In the genomic region with DNA sequence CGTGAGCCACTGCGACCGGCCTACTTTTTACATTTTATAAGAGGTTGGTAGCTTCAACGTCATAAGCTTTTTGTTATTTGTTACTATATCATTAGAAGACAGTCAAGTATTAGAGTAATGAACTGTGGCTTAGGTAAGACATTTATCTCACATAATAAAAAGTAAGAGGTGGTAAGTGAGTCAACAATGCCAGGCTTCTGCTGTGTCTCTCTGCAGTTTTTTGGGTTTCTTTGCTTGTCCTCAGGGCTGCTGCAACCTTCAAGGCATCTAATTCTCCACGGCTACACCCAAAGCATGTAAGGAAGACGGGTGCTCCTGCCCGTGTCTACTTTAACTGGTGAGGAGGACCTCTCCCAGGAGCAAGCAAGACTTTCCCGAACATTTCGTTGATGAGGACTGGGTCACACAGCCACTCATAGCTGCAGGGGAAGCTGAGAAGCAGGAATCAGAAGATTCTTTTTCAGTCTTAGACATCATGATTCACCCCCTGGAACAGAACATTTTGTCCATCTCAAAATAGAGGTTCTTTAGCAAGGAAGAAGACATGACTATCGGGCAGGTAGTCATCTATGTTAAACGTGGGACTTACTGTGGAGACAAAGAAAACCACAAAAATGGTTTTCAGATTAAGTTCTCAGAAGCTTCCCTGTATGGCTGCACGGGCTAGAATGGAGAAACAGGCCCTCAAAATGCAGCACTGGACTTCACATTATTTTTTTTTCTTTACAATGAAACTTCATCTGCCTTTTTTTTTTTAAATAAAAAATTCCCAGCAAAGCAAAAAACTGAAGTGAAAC, we compare ENCODE assay signal across 11 cellular contexts. TPM values are rescaled to one million over a fixed set of nuclear protein-coding genes. Genes with fewer than 3 reads are reported as not detected.
DNase-seq lines count a peak whose midpoint lies in the region; ATAC-seq, FAIRE-seq and TF ChIP-seq lines count a peak whose summit lies in the region.
"Had no signal": no experiment of that assay in that cellular context is flagged by ENCODE, and none has a peak within 500 bp of the region (broad histone marks: within the 10 kb centered on the region; RNA-seq: fewer than 3 reads in every experiment).

No MANE protein-coding gene starts in this region.

- no peaks in the 10 kb centered on the region for H3K9me3 Mint-ChIP-seq in activated CD4-positive, alpha-beta T cell treated with anti-CD3 and anti-CD28 coated beads, Interleukin-2, amount 10 ng/mL, durations not matched to agents 7 days and 5 days
- H3K9me3 Mint-ChIP-seq in astrocyte (ENCODE audit: unreplicated experiment) = peaks cover 3% of the 10 kb centered on the region

- H3K27ac ChIP-seq in astrocyte (ENCODE audit: low read depth, low read length) (no peak overlapping the region), small intestine (ENCODE audit: low read depth in 1 of 2, low read length in 1 of 2) (peak overlapping the region in 1 of 2 donors; percentile 65)
- H3K27ac ChIP-seq: ovary, SJSA1 had no signal

- no peak for ATAC-seq in left lobe of liver

- H3K9me3 ChIP-seq in Loucy (ENCODE audit: insufficient read depth, low read depth, low read length) (no peaks in the 10 kb centered on the region), astrocyte (ENCODE audit: insufficient read depth, low read depth, low read length) (no peaks in the 10 kb centered on the region), small intestine (ENCODE audit: control insufficient read depth, low read depth) (no peaks in the 10 kb centered on the region)
- H3K9me3 ChIP-seq: ovary, SJSA1 had no signal

- H3K79me2 ChIP-seq in Loucy (ENCODE audit: insufficient read depth, low read length) (0 out of 2 replicates have a peak, but pooled peaks cover 7% of the 10 kb centered on the region), astrocyte (ENCODE audit: insufficient read depth, low read length) (no peaks in the 10 kb centered on the region)

- no peaks in the 10 kb centered on the region for H4K20me1 ChIP-seq in Loucy (ENCODE audit: insufficient read depth, low read length, poor library complexity, severe bottlenecking)
- no peaks in the 10 kb centered on the region for H4K20me1 ChIP-seq in astrocyte (ENCODE audit: insufficient read depth, low read length)

- no peaks in the 10 kb centered on the region for H3K27me3 Mint-ChIP-seq in activated CD4-positive, alpha-beta T cell treated with anti-CD3 and anti-CD28 coated beads, Interleukin-2, amount 10 ng/mL, durations not matched to agents 7 days and 5 days
- H3K27me3 Mint-ChIP-seq in astrocyte (ENCODE audit: low read depth, unreplicated experiment) = no peaks in the 10 kb centered on the region

- H3K4me3 Mint-ChIP-seq in activated CD4-positive, alpha-beta T cell treated with anti-CD3 and anti-CD28 coated beads, Interleukin-2, amount 10 ng/mL, durations not matched to agents 7 days and 5 days = peak overlapping the region; percentile 22
- no peak overlapping the region for H3K4me3 Mint-ChIP-seq in astrocyte (ENCODE audit: unreplicated experiment)

- H3K36me3 Mint-ChIP-seq in activated CD4-positive, alpha-beta T cell treated with anti-CD3 and anti-CD28 coated beads, Interleukin-2, amount 10 ng/mL, durations not matched to agents 7 days and 5 days (ENCODE audit: low read depth) = peaks cover 13% of the 10 kb centered on the region
- no peaks in the 10 kb centered on the region for H3K36me3 Mint-ChIP-seq in astrocyte (ENCODE audit: low read depth, unreplicated experiment)

- FAIRE-seq in astrocyte (lab: Jason Lieb, UNC) = no peak
- FAIRE-seq in small intestine (lab: Jason Lieb, UNC) = no peak

- no peaks in the 10 kb centered on the region for H3F3A ChIP-seq in Loucy (ENCODE audit: low read depth)

- H2AFZ ChIP-seq in Loucy (ENCODE audit: low read length) (peak overlapping the region; percentile 52; the same call in 1 of the 2 replicates), astrocyte (ENCODE audit: low read depth, low read length) (no peak overlapping the region)

- no peak overlapping the region for H3K4me3 ChIP-seq in Loucy (ENCODE audit: low read length, poor library complexity, severe bottlenecking)
- no peak overlapping the region for H3K4me3 ChIP-seq in astrocyte (ENCODE audit: insufficient read depth, low read depth, low read length)
- H3K4me3 ChIP-seq in small intestine (ENCODE audit: low read depth in 1 of 2, low read length in 2 of 2) = no peak overlapping the region
- H3K4me3 ChIP-seq: ovary, SJSA1 had no signal

- peaks cover 46% of the 10 kb centered on the region for H3K4me1 Mint-ChIP-seq in activated CD4-positive, alpha-beta T cell treated with anti-CD3 and anti-CD28 coated beads, Interleukin-2, amount 10 ng/mL, durations not matched to agents 7 days and 5 days
- peaks cover 11% of the 10 kb centered on the region for H3K4me1 Mint-ChIP-seq in astrocyte (ENCODE audit: low read depth, unreplicated experiment)

- H3K4me1 ChIP-seq in Loucy (ENCODE audit: insufficient read depth, low read length, poor library complexity, severe bottlenecking) = peaks cover 35% of the 10 kb centered on the region
- H3K4me1 ChIP-seq in astrocyte (ENCODE audit: insufficient read depth, low read length) = peaks cover 3% of the 10 kb centered on the region
- H3K4me1 ChIP-seq in small intestine (ENCODE audit: control insufficient read depth in 2 of 2, insufficient read depth in 1 of 2, low read depth in 1 of 2, low read length in 1 of 2) = no peaks in the 10 kb centered on the region
- H3K4me1 ChIP-seq: SJSA1 had no signal

- CTCF ChIA-PET in activated CD4-positive, alpha-beta T cell treated with anti-CD3 and anti-CD28 coated beads, Interleukin-2, amount 10 ng/mL, durations not matched to agents 7 days and 5 days (lab: Charles Lee) = interaction anchor here (0.6 to 3.1 kb wide), 8 partner anchors 10 to 738 kb away, joined by 3 to 13 read pairs (median 4); a partner anchor contains a TSS

- POLR2A ChIA-PET in activated CD4-positive, alpha-beta T cell treated with anti-CD3 and anti-CD28 coated beads, Interleukin-2, amount 10 ng/mL, durations not matched to agents 7 days and 5 days (lab: Charles Lee) = no interaction called here

- TF ChIP-seq CTCF in Loucy (conservative IDR thresholded peaks at IDR 0.05; ENCODE audit: low read length) (no peak), astrocyte (IDR thresholded peaks at IDR 0.05; ENCODE audit: insufficient read depth, low read depth, low read length) (no peak)

- H3K27ac Mint-ChIP-seq in activated CD4-positive, alpha-beta T cell treated with anti-CD3 and anti-CD28 coated beads, Interleukin-2, amount 10 ng/mL, durations not matched to agents 7 days and 5 days = peak overlapping the region; percentile 41
- H3K27ac Mint-ChIP-seq in astrocyte (ENCODE audit: unreplicated experiment) = no peak overlapping the region

- H3K27me3 ChIP-seq in Loucy (ENCODE audit: insufficient read depth, low read length, poor library complexity, severe bottlenecking) (no peaks in the 10 kb centered on the region), astrocyte (ENCODE audit: insufficient read depth, low read length) (no peaks in the 10 kb centered on the region), small intestine (ENCODE audit: control insufficient read depth in 2 of 2, insufficient read depth in 2 of 2, low read length in 2 of 2) (no peaks in the 10 kb centered on the region)
- H3K27me3 ChIP-seq: ovary, SJSA1 had no signal

- H3K36me3 ChIP-seq in Loucy (ENCODE audit: insufficient read depth, low read length) = no peaks in the 10 kb centered on the region
- H3K36me3 ChIP-seq in astrocyte (ENCODE audit: insufficient read depth, low read length) = no peaks in the 10 kb centered on the region
- H3K36me3 ChIP-seq in small intestine (ENCODE audit: control insufficient read depth in 2 of 2, insufficient read depth in 2 of 2, low read length in 2 of 2) = no peaks in the 10 kb centered on the region
- H3K36me3 ChIP-seq: ovary, SJSA1 had no signal

- WGBS in small intestine, 3 donors = 76 to 88% (median 85%) methylated on average over 12 of the region's 12 CpGs

- H3K9ac ChIP-seq in Loucy (ENCODE audit: low read depth, low read length, poor library complexity, severe bottlenecking) = peak overlapping the region; percentile 14
- H3K9ac ChIP-seq in astrocyte (ENCODE audit: low read length) = no peak overlapping the region

- H3K4me2 ChIP-seq in Loucy (ENCODE audit: low read depth, low read length, poor library complexity, severe bottlenecking) (peak overlapping the region; percentile 43), astrocyte (ENCODE audit: low read length) (no peak overlapping the region)

- H3K9me2 ChIP-seq in Loucy (replicated peaks; ENCODE audit: low read depth, low read length) = no peaks in the 10 kb centered on the region

- no peak for DNase-seq in activated CD4-positive, alpha-beta T cell treated with anti-CD3 and anti-CD28 coated beads, Interleukin-2, amount 10 ng/mL, durations not matched to agents 7 days and 5 days
- DNase-seq in activated CD4-positive, alpha-beta T cell treated with anti-CD3 and anti-CD28 coated beads for 1 hour = no peak
- DNase-seq in astrocyte (ENCODE audit: low read depth) (peak; percentile 15), small intestine (peak; percentile 48), NCI-H2196 (lab: John Stamatoyannopoulos, UW; ENCODE audit: unreplicated experiment) (no peak), SHP77 (lab: John Stamatoyannopoulos, UW) (no peak), left lobe of liver (ENCODE audit: low spot score) (no peak)
- DNase-seq: NCI-H1092 treated with DMSO at 0.1 percent for 48 hours, ovary had no signal

RNA-seq across cellular contexts. Expression of a gene that starts 13.0 kb away (rescaled TPM):
- total RNA-seq in activated CD4-positive, alpha-beta T cell treated with anti-CD3 and anti-CD28 coated beads, Interleukin-2, amount 10 ng/mL, durations not matched to agents 7 days and 5 days = 100 to 1,000 TPM; 134 to 137 TPM
- total RNA-seq in astrocyte (not detected in 2 replicates), left lobe of liver (0.70 TPM)
- polyA plus RNA-seq in small intestine = 10 to 100 TPM in 1 of 3 donors, 1 to 10 TPM in 2; 3.6 to 11.6 (median 3.8) TPM
- total RNA-seq: SJSA1 had no signal

Comparison
In these comparisons a context has a peak if more than half of its experiments do, and no peak if none do; other contexts are left out.
1. DNase-seq: peak in astrocyte (single experiment) and small intestine (single experiment); none in activated CD4-positive, alpha-beta T cell treated with anti-CD3 and anti-CD28 coated beads, Interleukin-2, amount 10 ng/mL, durations not matched to agents 7 days and 5 days (single experiment), activated CD4-positive, alpha-beta T cell treated with anti-CD3 and anti-CD28 coated beads for 1 hour (single experiment), NCI-H2196 (single experiment), SHP77 (0 of 2) and left lobe of liver (single experiment).
2. RNA of a gene that starts 13.0 kb away (total RNA-seq): 134 to 137 TPM in activated CD4-positive, alpha-beta T cell treated with anti-CD3 and anti-CD28 coated beads, Interleukin-2, amount 10 ng/mL, durations not matched to agents 7 days and 5 days; 0.70 TPM in left lobe of liver (single experiment) and not detected in astrocyte; every median in the first group is over 10 times any median in the second.